ENCODE assay signal across 21 cellular contexts in genomic region chr1:116989851-116990250, GRCh38. TPM values are rescaled to one million over a fixed set of nuclear protein-coding genes. Genes with fewer than 3 reads are reported as not detected.
DNase-seq lines count a peak whose midpoint lies in the region; ATAC-seq and TF ChIP-seq lines count a peak whose summit lies in the region.
"Had no signal": no experiment of that assay in that cellular context is flagged by ENCODE, and none has a peak within 500 bp of the region (broad histone marks: within the 10 kb centered on the region; RNA-seq: fewer than 3 reads in every experiment).

No MANE protein-coding gene starts in this region.

- H3K27ac ChIP-seq in HL-60 (replicated peaks), result peak overlapping the region; percentile 75
- peak overlapping the region; percentile 38 to 84 (median 62) for H3K27ac ChIP-seq in sigmoid colon

- peak overlapping the region; percentile 29; the same call in 1 of the 2 replicates for H3K27ac Mint-ChIP-seq in WTC11
- H3K27ac Mint-ChIP-seq: stimulated activated naive CD8-positive, alpha-beta T cell treated with anti-CD3 and anti-CD28 coated beads, Interleukin-15, amount 100 ng/mL, for 72 hours had no signal

- POLR2A ChIA-PET in WTC11 (lab: Charles Lee), result no interaction called here

- peaks cover 27% of the 10 kb centered on the region for H3K4me1 Mint-ChIP-seq in WTC11

- intact Hi-C loops in sigmoid colon (cut with DNase I), result loop anchor here (5.0 kb wide), 4 partner anchors 38 to 418 kb away; partner anchors contain the start of gene CD58

- TF ChIP-seq EP300 in sigmoid colon (IDR thresholded peaks at IDR 0.05), result no peak

- peaks cover 0 to 54% (median 35%) of the 10 kb centered on the region in 4 donors for H3K4me1 ChIP-seq in sigmoid colon
- H3K4me1 ChIP-seq: upper lobe of right lung had no signal

- TF ChIP-seq CTCF in HL-60 (IDR thresholded peaks at IDR 0.05; ENCODE audit: insufficient read depth, low read length), result no peak
- no peak for TF ChIP-seq CTCF in WTC11 (IDR thresholded peaks at IDR 0.05)
- TF ChIP-seq CTCF in fibroblast of mammary gland (conservative IDR thresholded peaks at IDR 0.05; ENCODE audit: control insufficient read depth, insufficient read depth, low read depth, low read length), result no peak
- TF ChIP-seq CTCF in sigmoid colon (IDR thresholded peaks at IDR 0.05), result no peak

- peaks cover 16% of the 10 kb centered on the region for H3K9me3 Mint-ChIP-seq in WTC11

- H3K27me3 Mint-ChIP-seq in WTC11 (ENCODE audit: low read depth), result no peaks in the 10 kb centered on the region
- H3K27me3 Mint-ChIP-seq: stimulated activated naive CD8-positive, alpha-beta T cell treated with anti-CD3 and anti-CD28 coated beads, Interleukin-15, amount 100 ng/mL, for 72 hours had no signal

- H3K4me3 ChIP-seq in HL-60 (replicated peaks; ENCODE audit: insufficient read depth, low read length), result no peak overlapping the region
- H3K4me3 ChIP-seq in fibroblast of mammary gland (ENCODE audit: control insufficient read depth, low read depth, low read length), result no peak overlapping the region
- H3K4me3 ChIP-seq in sigmoid colon, result no peak overlapping the region
- H3K4me3 ChIP-seq: gastroesophageal sphincter, left lung, upper lobe of right lung had no signal

- CTCF ChIA-PET in WTC11 (lab: Charles Lee), result no interaction called here

- DNase-seq in HL-60 (ENCODE audit: low read depth in 1 of 2, low spot score in 1 of 2), result peak in 1 of 2 experiments; percentile 43
- DNase-seq in WTC11 (ENCODE audit: low spot score), result no peak
- DNase-seq in fibroblast of mammary gland (ENCODE audit: low read depth), result peak; percentile 28
- no peak for DNase-seq in sigmoid colon
- no peak for DNase-seq in hippocampal formation (lab: John Stamatoyannopoulos, UW)
- no peak for DNase-seq in NOMO-1 treated with dmso at 0.1 percent for 144 hours (lab: John Stamatoyannopoulos, UW; ENCODE audit: unreplicated experiment)
- DNase-seq: activated CD4-positive, alpha-beta T cell treated with anti-CD3 and anti-CD28 coated beads for 4 hours; activated CD8-positive, alpha-beta memory T cell treated with anti-CD3 and anti-CD28 coated beads, Interleukin-2, amount 50 U/mL, for 48 hours; activated effector memory CD4-positive, alpha-beta T cell treated with anti-CD3 and anti-CD28 coated beads, Interleukin-2, amount 50 U/mL, for 16 hours; Calu3; KG1; NCI-H1105; NCI-H524 treated with DMSO at 0.1 percent for 48 hours; retina; stimulated activated CD4-positive, alpha-beta T cell treated with anti-CD3 and anti-CD28 coated beads, Interleukin-1b, Interleukin-23, amount 100 ng/mL, for 48 hours; stimulated activated naive CD8-positive, alpha-beta T cell treated with anti-CD3 and anti-CD28 coated beads, Interleukin-15, amount 100 ng/mL, for 72 hours; upper lobe of right lung had no signal

- ATAC-seq in WTC11 (no peak), HG03520 (IDR thresholded peaks at IDR 0.05; ENCODE audit: unreplicated experiment) (no peak)
- ATAC-seq: SK-N-SH treated with all-trans-retinoic acid at 6 μM for 48 hours; stimulated activated naive CD8-positive, alpha-beta T cell treated with anti-CD3 and anti-CD28 coated beads, Interleukin-15, amount 100 ng/mL, for 72 hours had no signal

- H3K36me3 ChIP-seq in sigmoid colon, result peaks cover 0 to 19% (median 0%) of the 10 kb centered on the region in 4 donors
- H3K36me3 ChIP-seq: left lung, upper lobe of right lung had no signal

- H3K36me3 Mint-ChIP-seq in WTC11, result peaks cover 40% of the 10 kb centered on the region

- H3K9me3 ChIP-seq in sigmoid colon, result no peaks in the 10 kb centered on the region
- H3K9me3 ChIP-seq: gastroesophageal sphincter, left lung, upper lobe of right lung had no signal

- WGBS in sigmoid colon, 2 donors, result 63 to 75% methylated on average over 5 of the region's 5 CpGs

- H3K27me3 ChIP-seq in HL-60 (ENCODE audit: insufficient read depth, poor library complexity, severe bottlenecking) (no peaks in the 10 kb centered on the region), sigmoid colon (no peaks in the 10 kb centered on the region)
- H3K27me3 ChIP-seq: gastroesophageal sphincter, left lung, upper lobe of right lung had no signal

- TF ChIP-seq POLR2A in sigmoid colon (IDR thresholded peaks at IDR 0.05), result no peak

- H3K4me3 Mint-ChIP-seq in WTC11, result no peak overlapping the region
- H3K4me3 Mint-ChIP-seq: stimulated activated naive CD8-positive, alpha-beta T cell treated with anti-CD3 and anti-CD28 coated beads, Interleukin-15, amount 100 ng/mL, for 72 hours had no signal

TF ChIP-seq in WTC11, 78 proteins besides CTCF, POLR2A, EP300 and RAD21:
- TF ChIP-seq STAT6 (CRISPR knock-in tag; conservative IDR thresholded peaks at IDR 0.05; ENCODE audit: low read depth) (no peak), NR2C2 (CRISPR knock-in tag; IDR thresholded peaks at IDR 0.05) (no peak)
TF ChIP-seq in WTC11: peak in this region for 0.

RNA-seq across cellular contexts. Expression of gene CD101, which starts 11.7 kb away (rescaled TPM):
- total RNA-seq in WTC11 (2021) (1.3 to 1.6 TPM (median 1.4 TPM) in 3 replicates), sigmoid colon (1 to 10 TPM in 2 of 4 donors, under 1 TPM in 2; 0.66 to 1.4 (median 1.0) TPM)
- 1 to 10 TPM in 2 of 3 donors, under 1 TPM in 1; 0.60 to 1.7 (median 1.6) TPM for polyA plus RNA-seq in sigmoid colon
